14 cellular contexts compared by ENCODE assay signal in the genomic region with DNA sequence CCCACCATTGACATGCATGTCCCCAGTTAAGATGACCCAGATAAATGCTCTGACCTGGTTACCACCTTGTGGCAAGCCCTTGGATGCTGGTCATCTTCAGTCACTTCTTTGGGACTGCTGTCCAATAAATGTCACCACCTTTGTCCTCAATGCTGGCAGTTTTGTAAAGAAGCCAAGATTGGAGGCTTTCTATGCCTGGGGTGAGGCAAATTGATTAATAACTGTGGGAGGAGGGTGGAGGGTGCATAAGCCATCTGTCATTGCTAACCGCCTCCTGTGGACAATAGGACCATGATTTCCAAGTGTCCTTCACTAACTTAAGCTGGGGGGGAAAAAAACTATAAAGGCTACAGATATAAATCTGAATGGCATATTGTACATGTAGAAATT. TPM values are rescaled to one million over a fixed set of nuclear protein-coding genes. Genes with fewer than 3 reads are reported as not detected.
A peak's percentile ranks its signal among the peaks of the same experiment; 100 is the strongest.
DNase-seq lines count a peak whose midpoint lies in the region; ATAC-seq, FAIRE-seq and TF ChIP-seq lines count a peak whose summit lies in the region.
"Had no signal": no experiment of that assay in that cellular context is flagged by ENCODE, and none has a peak within 500 bp of the region (broad histone marks: within the 10 kb centered on the region; RNA-seq: fewer than 3 reads in every experiment).

No MANE protein-coding gene starts in this region.

- H3K9ac ChIP-seq in endothelial cell of umbilical vein (replicated peaks; ENCODE audit: extremely low read depth, insufficient read depth, low read length) (peak overlapping the region; percentile 24), smooth muscle cell (ENCODE audit: low read depth) (no peak overlapping the region)

- no peaks in the 10 kb centered on the region for H3K9me3 Mint-ChIP-seq in activated CD4-positive, alpha-beta T cell treated with anti-CD3 and anti-CD28 coated beads, Interleukin-2, amount 10 ng/mL, durations not matched to agents 24 days and 14 days

- H3K36me3 Mint-ChIP-seq in activated CD4-positive, alpha-beta T cell treated with anti-CD3 and anti-CD28 coated beads, Interleukin-2, amount 10 ng/mL, durations not matched to agents 24 days and 14 days (ENCODE audit: low read depth) = peaks cover 70% of the 10 kb centered on the region

- intact Hi-C loops in activated CD4-positive, alpha-beta T cell treated with anti-CD3 and anti-CD28 coated beads, Interleukin-2, amount 10 ng/mL, durations not matched to agents 24 days and 14 days (cut with micrococcal nuclease) = no loop called here
- intact Hi-C loops in endothelial cell of umbilical vein (cut with micrococcal nuclease) = loop anchor here (1.0 to 2.0 kb wide), 3 partner anchors 15 to 24 kb away; a partner anchor contains a TSS

- TF ChIP-seq CTCF in endothelial cell of umbilical vein (IDR thresholded peaks at IDR 0.05; ENCODE audit: extremely low read depth in 1 of 2, insufficient read depth in 1 of 2, low read depth in 1 of 2, low read length in 2 of 2) = no peak
- TF ChIP-seq CTCF in smooth muscle cell (IDR thresholded peaks at IDR 0.05; ENCODE audit: borderline replicate concordance, insufficient read depth, poor library complexity, severe bottlenecking) = no peak

- ATAC-seq in HG03521 (IDR thresholded peaks at IDR 0.05; ENCODE audit: unreplicated experiment) = no peak
- no peak for ATAC-seq in GM21381 (IDR thresholded peaks at IDR 0.05; ENCODE audit: unreplicated experiment)

- CTCF ChIA-PET in endothelial cell of umbilical vein (lab: Charles Lee) = interaction anchor here (0.9 to 1.6 kb wide), 8 partner anchors 14 to 408 kb away, joined by 3 to 12 read pairs (median 4); a partner anchor contains a TSS

- H3F3A ChIP-seq in smooth muscle cell (ENCODE audit: low read depth) = peaks cover 12% of the 10 kb centered on the region

- no TSS peak for BruUV-seq in endothelial cell of umbilical vein (replicated peaks; lab: Mats Ljungman, UMichigan)

- H3K79me2 ChIP-seq in endothelial cell of umbilical vein (ENCODE audit: control insufficient read depth, insufficient read depth, low read length) = no peaks in the 10 kb centered on the region
- no peaks in the 10 kb centered on the region for H3K79me2 ChIP-seq in smooth muscle cell (ENCODE audit: low read depth)

- no peak overlapping the region for H3K4me3 Mint-ChIP-seq in activated CD4-positive, alpha-beta T cell treated with anti-CD3 and anti-CD28 coated beads, Interleukin-2, amount 10 ng/mL, durations not matched to agents 24 days and 14 days

- peak overlapping the region; percentile 71 for H3K27ac Mint-ChIP-seq in activated CD4-positive, alpha-beta T cell treated with anti-CD3 and anti-CD28 coated beads, Interleukin-2, amount 10 ng/mL, durations not matched to agents 24 days and 14 days

- no peak for FAIRE-seq in endothelial cell of umbilical vein (lab: Jason Lieb, UNC)

- H3K27ac ChIP-seq in endothelial cell of umbilical vein (ENCODE audit: insufficient read depth, low read depth, low read length) = peak overlapping the region; percentile 32
- peak overlapping the region; percentile 77 for H3K27ac ChIP-seq in smooth muscle cell (ENCODE audit: low read depth)
- H3K27ac ChIP-seq: upper lobe of right lung had no signal

- no peak overlapping the region for H3K4me3 ChIP-seq in endothelial cell of umbilical vein (replicated peaks in 1 of 3; ENCODE audit: insufficient read depth in 1 of 3, low read depth in 1 of 3, low read length in 3 of 3)
- no peak overlapping the region for H3K4me3 ChIP-seq in smooth muscle cell
- H3K4me3 ChIP-seq: left lung, upper lobe of right lung had no signal

- H3K27me3 ChIP-seq in endothelial cell of umbilical vein (ENCODE audit: control insufficient read depth in 2 of 2, insufficient read depth in 2 of 2, low read length in 2 of 2) (no peaks in the 10 kb centered on the region), smooth muscle cell (ENCODE audit: low read depth) (no peaks in the 10 kb centered on the region)
- H3K27me3 ChIP-seq: left lung, upper lobe of right lung had no signal

- H2AFZ ChIP-seq in endothelial cell of umbilical vein (ENCODE audit: low read depth, low read length) = no peak overlapping the region
- H2AFZ ChIP-seq in smooth muscle cell (ENCODE audit: low read depth) = no peak overlapping the region

- POLR2A ChIA-PET in endothelial cell of umbilical vein (lab: Charles Lee) = interaction anchor here (0.6 kb wide), 1 partner anchor 190 kb away, joined by 3 read pairs; no protein-coding TSS in a partner anchor

- no peaks in the 10 kb centered on the region for H3K27me3 Mint-ChIP-seq in activated CD4-positive, alpha-beta T cell treated with anti-CD3 and anti-CD28 coated beads, Interleukin-2, amount 10 ng/mL, durations not matched to agents 24 days and 14 days

- no peak for TF ChIP-seq POLR2A in endothelial cell of umbilical vein (IDR thresholded peaks at IDR 0.05; ENCODE audit: low read depth, low read length)

- H3K4me2 ChIP-seq in endothelial cell of umbilical vein (ENCODE audit: insufficient read depth, low read length) (no peak overlapping the region), smooth muscle cell (peak overlapping the region; percentile 58)

- no peaks in the 10 kb centered on the region for H3K9me3 ChIP-seq in endothelial cell of umbilical vein (replicated peaks; ENCODE audit: control insufficient read depth, insufficient read depth, low read length)
- no peaks in the 10 kb centered on the region for H3K9me3 ChIP-seq in smooth muscle cell (replicated peaks; ENCODE audit: low read depth)
- H3K9me3 ChIP-seq: left lung, upper lobe of right lung had no signal

- no peak for DNase-seq in activated CD4-positive, alpha-beta T cell treated with anti-CD3 and anti-CD28 coated beads, Interleukin-2, amount 10 ng/mL, durations not matched to agents 24 days and 14 days
- DNase-seq in activated CD4-positive, alpha-beta T cell treated with anti-CD3 and anti-CD28 coated beads, Interleukin-2, amount 50 U/mL, for 1 hour = no peak
- DNase-seq in NCI-H82 (lab: John Stamatoyannopoulos, UW) (peak; percentile 87), endothelial cell of umbilical vein (ENCODE audit: low read depth, low spot score) (no peak), smooth muscle cell (lab: John Stamatoyannopoulos, UW; ENCODE audit: unreplicated experiment) (no peak), SW 1271 (lab: John Stamatoyannopoulos, UW) (no peak)
- DNase-seq: activated gamma-delta T cell, DMS53, KBM-7, left lung, NCI-H1930, upper lobe of right lung had no signal

- H3K4me1 Mint-ChIP-seq in activated CD4-positive, alpha-beta T cell treated with anti-CD3 and anti-CD28 coated beads, Interleukin-2, amount 10 ng/mL, durations not matched to agents 24 days and 14 days = peaks cover 11% of the 10 kb centered on the region

- H3K4me1 ChIP-seq in endothelial cell of umbilical vein (ENCODE audit: control insufficient read depth, extremely low read depth, insufficient read depth, low read length) = peaks cover 28% of the 10 kb centered on the region
- peaks cover 10% of the 10 kb centered on the region for H3K4me1 ChIP-seq in smooth muscle cell (ENCODE audit: low read depth)

- dilution Hi-C loops in endothelial cell of umbilical vein (cut with MboI; ENCODE audit: extremely low pct_ligation_motif_present, low sequenced_read_pairs) = no loop called here

- peaks cover 7 to 8% of the 10 kb centered on the region in 2 experiments for H3K36me3 ChIP-seq in endothelial cell of umbilical vein (ENCODE audit: control insufficient read depth in 2 of 2, extremely low read depth in 1 of 2, insufficient read depth in 2 of 2, low read length in 2 of 2)
- H3K36me3 ChIP-seq in smooth muscle cell (ENCODE audit: low read depth) = peaks cover 5% of the 10 kb centered on the region

- no peaks in the 10 kb centered on the region for H3K9me1 ChIP-seq in endothelial cell of umbilical vein (replicated peaks; ENCODE audit: control insufficient read depth, extremely low read depth, insufficient read depth, low read length)

- 97% methylated on average over 1 of the region's 1 CpG for WGBS in smooth muscle cell (ENCODE audit: low lambda C conversion rate)

- H4K20me1 ChIP-seq in endothelial cell of umbilical vein (replicated peaks; ENCODE audit: control insufficient read depth, extremely low read depth, insufficient read depth, low read length) (no peaks in the 10 kb centered on the region), smooth muscle cell (ENCODE audit: low read depth) (peaks cover 19% of the 10 kb centered on the region)

RNA-seq across cellular contexts. Expression of a gene that starts 24.4 kb away (rescaled TPM):
- 60.6 and 62.5 TPM in 2 replicates for total RNA-seq in activated CD4-positive, alpha-beta T cell treated with anti-CD3 and anti-CD28 coated beads, Interleukin-2, amount 10 ng/mL, durations not matched to agents 24 days and 14 days
- total RNA-seq in endothelial cell of umbilical vein = 36.2 and 37.0 TPM in 2 replicates
- polyA plus RNA-seq in endothelial cell of umbilical vein = 43.9 and 49.8 TPM in 2 replicates
- 29.6 and 34.0 TPM in 2 replicates for polyA plus RNA-seq in endothelial cell of umbilical vein (2011; cell fraction: cytosol; rRNA removed)
- 60.8 and 83.6 TPM in 2 replicates for polyA plus RNA-seq in endothelial cell of umbilical vein (2011; cell fraction: nucleus; rRNA removed)
- polyA plus RNA-seq in endothelial cell of umbilical vein (2012) = 24.3 and 28.2 TPM in 2 replicates
- polyA minus RNA-seq in endothelial cell of umbilical vein = 54.7 and 55.6 TPM in 2 replicates
- polyA minus RNA-seq in endothelial cell of umbilical vein (2011; cell fraction: cytosol; rRNA and poly(A)+ RNA removed) = 16.3 TPM
- polyA minus RNA-seq in endothelial cell of umbilical vein (2011; cell fraction: nucleus; rRNA and poly(A)+ RNA removed) = 18.2 and 25.9 TPM in 2 replicates
- total RNA-seq in smooth muscle cell = 31.1 and 35.6 TPM in 2 replicates
- 11.6 and 12.0 TPM in 2 replicates for polyA plus RNA-seq in smooth muscle cell

RNA-seq across cellular contexts. Expression of a gene that starts 24.7 kb away (rescaled TPM):
- total RNA-seq in activated CD4-positive, alpha-beta T cell treated with anti-CD3 and anti-CD28 coated beads, Interleukin-2, amount 10 ng/mL, durations not matched to agents 24 days and 14 days = 21.3 and 25.1 TPM in 2 replicates
- total RNA-seq in endothelial cell of umbilical vein = 11.9 and 13.4 TPM in 2 replicates
- polyA plus RNA-seq in endothelial cell of umbilical vein = 12.9 and 17.1 TPM in 2 replicates
- polyA plus RNA-seq in endothelial cell of umbilical vein (2011; cell fraction: cytosol; rRNA removed) = 13.2 and 13.9 TPM in 2 replicates
- 8.2 and 9.5 TPM in 2 replicates for polyA plus RNA-seq in endothelial cell of umbilical vein (2011; cell fraction: nucleus; rRNA removed)
- polyA plus RNA-seq in endothelial cell of umbilical vein (2012) = 10.6 and 15.2 TPM in 2 replicates
- polyA minus RNA-seq in endothelial cell of umbilical vein = 10.7 and 11.4 TPM in 2 replicates
- 10.7 TPM for polyA minus RNA-seq in endothelial cell of umbilical vein (2011; cell fraction: cytosol; rRNA and poly(A)+ RNA removed)
- polyA minus RNA-seq in endothelial cell of umbilical vein (2011; cell fraction: nucleus; rRNA and poly(A)+ RNA removed) = 3.2 and 4.2 TPM in 2 replicates
- total RNA-seq in smooth muscle cell = 12.0 and 16.8 TPM in 2 replicates
- polyA plus RNA-seq in smooth muscle cell = 10.0 and 13.9 TPM in 2 replicates

RNA-seq across cellular contexts. Expression of a gene that starts 27.5 kb away (rescaled TPM):
- total RNA-seq in activated CD4-positive, alpha-beta T cell treated with anti-CD3 and anti-CD28 coated beads, Interleukin-2, amount 10 ng/mL, durations not matched to agents 24 days and 14 days = 87.1 and 88.6 TPM in 2 replicates
- total RNA-seq in endothelial cell of umbilical vein (67.7 and 77.2 TPM in 2 replicates), smooth muscle cell (27.3 and 27.4 TPM in 2 replicates)
- polyA plus RNA-seq in endothelial cell of umbilical vein (32.5 and 37.3 TPM in 2 replicates), smooth muscle cell (20.3 and 24.9 TPM in 2 replicates)
- 34.1 and 34.6 TPM in 2 replicates for polyA plus RNA-seq in endothelial cell of umbilical vein (2011; cell fraction: cytosol; rRNA removed)
- 122 and 128 TPM in 2 replicates for polyA plus RNA-seq in endothelial cell of umbilical vein (2011; cell fraction: nucleus; rRNA removed)
- 37.4 and 38.7 TPM in 2 replicates for polyA plus RNA-seq in endothelial cell of umbilical vein (2012)
- polyA minus RNA-seq in endothelial cell of umbilical vein = 83.4 and 88.7 TPM in 2 replicates
- 10.2 TPM for polyA minus RNA-seq in endothelial cell of umbilical vein (2011; cell fraction: cytosol; rRNA and poly(A)+ RNA removed)
- polyA minus RNA-seq in endothelial cell of umbilical vein (2011; cell fraction: nucleus; rRNA and poly(A)+ RNA removed) = 94.9 and 130 TPM in 2 replicates
